ENCODE assay signal across 8 cellular contexts in the genomic region with DNA sequence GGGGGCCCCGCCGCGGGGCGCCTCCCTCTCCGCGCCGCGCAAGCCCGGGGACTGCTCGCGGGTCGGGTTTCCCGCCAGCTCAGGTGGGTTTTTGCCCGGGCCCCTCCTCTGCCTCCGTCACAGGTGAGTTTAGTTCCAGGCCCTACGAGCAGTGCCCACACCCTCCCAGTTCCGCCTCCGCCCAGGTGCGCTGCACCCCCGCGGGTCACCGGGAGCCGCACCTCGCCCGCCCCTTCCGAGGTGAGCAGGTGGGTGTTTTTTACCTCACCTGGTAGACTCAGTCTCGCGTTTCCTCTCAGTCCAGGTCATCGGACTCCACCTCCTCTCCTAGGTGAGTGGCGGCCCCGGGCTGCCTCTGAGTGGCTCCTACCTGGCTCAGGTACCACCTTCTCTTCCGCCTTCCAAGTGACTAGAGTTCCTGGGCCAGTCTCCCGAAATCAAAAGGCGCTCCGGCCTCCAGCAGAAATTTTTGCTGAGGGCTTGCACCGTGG. TPM values are rescaled to one million over a fixed set of nuclear protein-coding genes. Genes with fewer than 3 reads are reported as not detected.
DNase-seq lines count a peak whose midpoint lies in the region; ATAC-seq and TF ChIP-seq lines count a peak whose summit lies in the region.

A gene with protein sequence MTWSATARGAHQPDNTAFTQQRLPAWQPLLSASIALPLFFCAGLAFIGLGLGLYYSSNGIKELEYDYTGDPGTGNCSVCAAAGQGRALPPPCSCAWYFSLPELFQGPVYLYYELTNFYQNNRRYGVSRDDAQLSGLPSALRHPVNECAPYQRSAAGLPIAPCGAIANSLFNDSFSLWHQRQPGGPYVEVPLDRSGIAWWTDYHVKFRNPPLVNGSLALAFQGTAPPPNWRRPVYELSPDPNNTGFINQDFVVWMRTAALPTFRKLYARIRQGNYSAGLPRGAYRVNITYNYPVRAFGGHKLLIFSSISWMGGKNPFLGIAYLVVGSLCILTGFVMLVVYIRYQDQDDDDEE (minus strand): TSS at position 153 of the 491 bp plus-strand sequence. CDS start 191 bp downstream, outside the sequence.

- POLR2A ChIA-PET in BJ (lab: Charles Lee), result no interaction called here

- intact Hi-C loops in heart right ventricle (cut with DNase I), result no loop called here

- H3K4me1 ChIP-seq in heart right ventricle (peaks cover 0 to 23% (median 17%) of the 10 kb centered on the region in 9 donors), rectal smooth muscle tissue (ENCODE audit: control insufficient read depth, insufficient read depth, low read length) (no peaks in the 10 kb centered on the region)

- no peaks in the 10 kb centered on the region for H3K9me3 ChIP-seq in heart right ventricle

- peak in 2 of 8 donors; percentile 6 to 21 for ATAC-seq in heart right ventricle
- ATAC-seq in GM21423 (IDR thresholded peaks at IDR 0.05; ENCODE audit: unreplicated experiment), result no peak
- ATAC-seq in GM19324 (IDR thresholded peaks at IDR 0.05; ENCODE audit: low FRiP score, unreplicated experiment), result no peak

- H3K9ac ChIP-seq in rectal smooth muscle tissue (ENCODE audit: low read length), result peak within 1 kb of the TSS; percentile 64

- CTCF ChIA-PET in BJ (lab: Yijun Ruan, JAX), result interaction anchor here (0.7 to 3.1 kb wide), 7 partner anchors 9 to 656 kb away, joined by 3 to 12 read pairs (median 4); no protein-coding TSS in a partner anchor

- H3K27ac ChIP-seq in heart right ventricle (peak within 1 kb of the TSS in 9 of 10 donors; percentile 13 to 87 (median 77)), rectal smooth muscle tissue (ENCODE audit: low read depth, low read length) (peak within 1 kb of the TSS; percentile 44)

- peak within 1 kb of the TSS; percentile 34 for H3K4me3 ChIP-seq in BJ (ENCODE audit: low read depth, low read length)
- H3K4me3 ChIP-seq in heart right ventricle, result peak within 1 kb of the TSS; percentile 14 to 64 (median 56)
- H3K4me3 ChIP-seq in rectal smooth muscle tissue (ENCODE audit: low read length), result peak within 1 kb of the TSS; percentile 51

- 12% methylated on average over 34 to 36 of the region's 36 CpGs for WGBS in heart right ventricle, 2 donors

- no peak for TF ChIP-seq CTCF in BJ (IDR thresholded peaks at IDR 0.05; ENCODE audit: insufficient read depth, low read depth, low read length)
- no peak for TF ChIP-seq CTCF in heart right ventricle (IDR thresholded peaks at IDR 0.05)

- H3K27me3 ChIP-seq in BJ (ENCODE audit: control insufficient read depth, insufficient read depth, low read length) (peaks cover 7% of the 10 kb centered on the region), heart right ventricle (peaks cover 0 to 68% (median 28%) of the 10 kb centered on the region in 7 donors), rectal smooth muscle tissue (ENCODE audit: control insufficient read depth, insufficient read depth, low read length) (peaks cover 7% of the 10 kb centered on the region)

- H3K36me3 ChIP-seq in BJ (ENCODE audit: control insufficient read depth, insufficient read depth, low read length), result no peaks in the 10 kb centered on the region
- no peaks in the 10 kb centered on the region for H3K36me3 ChIP-seq in heart right ventricle
- no peaks in the 10 kb centered on the region for H3K36me3 ChIP-seq in rectal smooth muscle tissue (ENCODE audit: control insufficient read depth, insufficient read depth, low read length)

- DNase-seq in BJ (ENCODE audit: low read depth) (no peak), NCI-H1105 (lab: John Stamatoyannopoulos, UW) (peak; percentile 83), activated T-cell treated with anti-CD3 and anti-CD28 coated beads for 4 hours (peak; percentile 32), heart right ventricle (no peak), SK-N-DZ (ENCODE audit: low spot score) (no peak)

RNA-seq across cellular contexts. Expression of the gene that starts here (rescaled TPM):
- polyA plus RNA-seq in BJ (2011; rRNA removed), result 0.06 and 0.32 TPM in 2 replicates
- polyA minus RNA-seq in BJ (2011; rRNA and poly(A)+ RNA removed), result 0.05 and 0.14 TPM in 2 replicates
- 1 to 10 TPM in 3 of 10 donors, under 1 TPM in 7; 0.32 to 1.9 (median 0.71) TPM for total RNA-seq in heart right ventricle
- under 1 TPM; 0.15 to 0.35 TPM for polyA plus RNA-seq in heart right ventricle
- polyA plus RNA-seq in SK-N-DZ (2014; cell fraction: cytosol; rRNA removed), result not detected in 2 replicates
- not detected in 2 replicates for polyA plus RNA-seq in SK-N-DZ (2014; cell fraction: nucleus; rRNA removed)

Comparison
In these comparisons a context has a peak if more than half of its experiments do, and no peak if none do; other contexts are left out.
1. DNase-seq: peak in NCI-H1105 (single experiment) and activated T-cell treated with anti-CD3 and anti-CD28 coated beads for 4 hours (single experiment); none in BJ (single experiment), heart right ventricle (0 of 2) and SK-N-DZ (single experiment).
2. Peak in every context shown above with its lines, with median percentiles within 50 percentile points of each other: H3K4me3 ChIP-seq.